ENCODE assay signal across 24 cellular contexts in the genomic region with DNA sequence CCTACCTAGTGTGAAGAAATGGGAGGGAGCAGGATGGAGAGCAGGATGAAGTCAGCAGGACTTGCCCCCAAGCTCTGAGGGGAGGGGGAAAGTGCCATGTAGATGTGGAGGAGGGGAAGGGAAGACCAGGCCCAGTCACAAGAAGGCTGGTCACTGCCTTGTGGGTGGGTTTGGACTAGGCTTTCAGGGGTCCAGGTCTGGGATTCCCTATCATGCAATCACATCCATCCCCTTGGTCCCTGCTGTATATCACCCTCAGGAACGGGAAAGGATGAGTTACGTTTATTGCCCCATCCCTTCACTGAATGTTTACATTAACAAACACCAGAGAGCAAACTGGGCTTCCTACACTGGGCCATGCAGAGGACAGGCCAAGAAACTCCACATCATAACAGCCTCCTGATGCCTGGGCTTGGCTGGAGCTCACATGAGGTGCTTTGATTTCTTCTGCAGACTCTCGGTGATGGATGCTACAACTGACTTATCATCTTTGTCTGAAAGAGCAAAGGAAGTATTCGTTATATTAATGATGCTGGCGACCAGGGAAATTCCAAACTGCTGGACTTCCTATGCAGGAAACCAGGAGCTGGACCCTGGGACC. TPM values are rescaled to one million over a fixed set of nuclear protein-coding genes. Genes with fewer than 3 reads are reported as not detected.
A peak's percentile ranks its signal among the peaks of the same experiment; 100 is the strongest.
DNase-seq lines count a peak whose midpoint lies in the region; ATAC-seq and TF ChIP-seq lines count a peak whose summit lies in the region.
"Had no signal": no experiment of that assay in that cellular context is flagged by ENCODE, and none has a peak within 500 bp of the region (broad histone marks: within the 10 kb centered on the region; RNA-seq: fewer than 3 reads in every experiment).

No MANE protein-coding gene starts in this region.

- ATAC-seq in right cardiac atrium (no peak), WTC11 (no peak)
- ATAC-seq: A549, GM12878 had no signal

- WGBS in right cardiac atrium, result 71% methylated on average over 5 of the region's 5 CpGs
- WGBS in mesenchymal stem cell, result 21% methylated on average over 5 of the region's 5 CpGs
- WGBS in ovary, 3 donors, result 81 to 88% (median 83%) methylated on average over 5 of the region's 5 CpGs

- H3K27ac Mint-ChIP-seq in WTC11 (no peak overlapping the region), type B pancreatic cell (no peak overlapping the region)
- H3K27ac Mint-ChIP-seq: H9, HFFc6 had no signal

- no peak for TF ChIP-seq CTCF in right atrium auricular region (IDR thresholded peaks at IDR 0.05)
- no peak for TF ChIP-seq CTCF in WTC11 (IDR thresholded peaks at IDR 0.05)
- no peak for TF ChIP-seq CTCF in type B pancreatic cell (conservative IDR thresholded peaks at IDR 0.05)
- TF ChIP-seq CTCF in ovary (IDR thresholded peaks at IDR 0.05), result no peak

- H2AFZ ChIP-seq in mesenchymal stem cell (ENCODE audit: low read depth, low read length), result no peak overlapping the region
- H2AFZ ChIP-seq: GM23248 had no signal

- H3K36me3 Mint-ChIP-seq in WTC11 (no peaks in the 10 kb centered on the region), type B pancreatic cell (no peaks in the 10 kb centered on the region)
- H3K36me3 Mint-ChIP-seq: CD4-positive, CD25-positive, alpha-beta regulatory T cell had no signal

- intact Hi-C loops in right cardiac atrium (cut with DNase I) (loop anchor here in 2 of 4 donors (10.0 kb wide), 1 partner anchor 69 kb away; the partner anchor contains the start of gene SPTY2D1 (in 2 of the 2)), ovary (cut with DNase I) (loop anchor here in 1 of 4 donors (10.0 kb wide), 1 partner anchor 69 kb away; the partner anchor contains the start of gene SPTY2D1)

- peak overlapping the region in 1 of 2 experiments; percentile 10 for H3K23ac ChIP-seq in mesenchymal stem cell (ENCODE audit: low read length in 2 of 2)

- no peaks in the 10 kb centered on the region for H3K79me1 ChIP-seq in mesenchymal stem cell (replicated peaks; ENCODE audit: low read length, poor library complexity, severe bottlenecking)

- H3K18ac ChIP-seq in mesenchymal stem cell (ENCODE audit: low read depth in 1 of 2, low read length in 2 of 2), result no peak overlapping the region

- no peak overlapping the region for H3K4me3 ChIP-seq in right atrium auricular region
- H3K4me3 ChIP-seq in right cardiac atrium (ENCODE audit: low read length), result no peak overlapping the region
- H3K4me3 ChIP-seq in mesenchymal stem cell (ENCODE audit: insufficient read depth in 1 of 2, low read depth in 1 of 2, low read length in 2 of 2), result no peak overlapping the region
- H3K4me3 ChIP-seq in ovary, result no peak overlapping the region
- H3K4me3 ChIP-seq: A549, GM12878, GM23248 had no signal

- H3K4me2 ChIP-seq in mesenchymal stem cell (ENCODE audit: low read length, poor library complexity, severe bottlenecking), result no peak overlapping the region
- H3K4me2 ChIP-seq: A549 had no signal

- H2AK5ac ChIP-seq in mesenchymal stem cell (ENCODE audit: low read length, severe bottlenecking), result no peak overlapping the region

- no peak overlapping the region for H2BK5ac ChIP-seq in mesenchymal stem cell (ENCODE audit: low read depth, low read length, poor library complexity, severe bottlenecking)

- H3K4me1 ChIP-seq in right atrium auricular region, result peaks cover 0 to 58% of the 10 kb centered on the region in 2 donors
- peaks cover 11% of the 10 kb centered on the region for H3K4me1 ChIP-seq in right cardiac atrium (ENCODE audit: control insufficient read depth, insufficient read depth, low read length)
- H3K4me1 ChIP-seq in mesenchymal stem cell (ENCODE audit: control insufficient read depth, insufficient read depth, low read depth, low read length), result peaks cover 19% of the 10 kb centered on the region
- H3K4me1 ChIP-seq in ovary (ENCODE audit: insufficient read depth), result peaks cover 27% of the 10 kb centered on the region
- H3K4me1 ChIP-seq: A549 had no signal

- no peak overlapping the region for H2BK120ac ChIP-seq in mesenchymal stem cell (ENCODE audit: low read depth, low read length)

- H3K27me3 ChIP-seq in right atrium auricular region, result no peaks in the 10 kb centered on the region
- no peaks in the 10 kb centered on the region for H3K27me3 ChIP-seq in right cardiac atrium (ENCODE audit: control insufficient read depth, insufficient read depth)
- H3K27me3 ChIP-seq in mesenchymal stem cell (ENCODE audit: control insufficient read depth in 1 of 2, insufficient read depth in 1 of 2, low read length in 2 of 2), result peaks cover 39 to 50% of the 10 kb centered on the region in 2 experiments
- H3K27me3 ChIP-seq in ovary, result no peaks in the 10 kb centered on the region

- H2BK15ac ChIP-seq in mesenchymal stem cell (ENCODE audit: low read depth, poor library complexity, severe bottlenecking), result no peak overlapping the region

- H4K91ac ChIP-seq in mesenchymal stem cell (ENCODE audit: low read length), result no peak overlapping the region

- no peak overlapping the region for H4K8ac ChIP-seq in mesenchymal stem cell (ENCODE audit: low read length)

- peak overlapping the region; percentile 33; the same call in 1 of the 2 replicates for H3K4me3 Mint-ChIP-seq in WTC11
- peak overlapping the region; percentile 17 for H3K4me3 Mint-ChIP-seq in type B pancreatic cell
- H3K4me3 Mint-ChIP-seq: H9, HFFc6 had no signal

- peaks cover 16% of the 10 kb centered on the region for H3K4me1 Mint-ChIP-seq in WTC11
- H3K4me1 Mint-ChIP-seq in type B pancreatic cell (ENCODE audit: unreplicated experiment), result peaks cover 18% of the 10 kb centered on the region

- TF ChIP-seq EP300 in ovary (IDR thresholded peaks at IDR 0.05), result no peak

- H3K14ac ChIP-seq in mesenchymal stem cell (ENCODE audit: low read length in 2 of 2), result no peak overlapping the region

- no peak overlapping the region for H2BK12ac ChIP-seq in mesenchymal stem cell (ENCODE audit: low read length in 2 of 2)

- DNase-seq in right atrium auricular region (ENCODE audit: low spot score) (no peak), right cardiac atrium (no peak), WTC11 (ENCODE audit: low spot score) (no peak), mesenchymal stem cell (peak; percentile 29), type B pancreatic cell (ENCODE audit: extremely low spot score, unreplicated experiment) (no peak), ovary (no peak)
- DNase-seq in central memory CD4-positive, alpha-beta T cell, result no peak
- no peak for DNase-seq in activated CD8-positive, alpha-beta memory T cell treated with anti-CD3 and anti-CD28 coated beads, Interleukin-2, amount 50 U/mL, for 48 hours
- DNase-seq: Caco-2; CD4-positive, CD25-positive, alpha-beta regulatory T cell; DND-41; GM23248; H9; HFFc6; Karpas-422; MV-4-11; NCI-H1694; NCI-H2081; NCI-H2171; NCI-H524 treated with DMSO at 0.1 percent for 48 hours had no signal

- no peak overlapping the region for H3K9ac ChIP-seq in mesenchymal stem cell (ENCODE audit: low read length)
- H3K9ac ChIP-seq: GM23248 had no signal

- H3K27ac ChIP-seq in right atrium auricular region, result peak overlapping the region; percentile 15 to 35
- no peak overlapping the region for H3K27ac ChIP-seq in right cardiac atrium (ENCODE audit: low read length)
- H3K27ac ChIP-seq in mesenchymal stem cell (ENCODE audit: low read length, poor library complexity, severe bottlenecking), result no peak overlapping the region
- peak overlapping the region in 1 of 2 donors; percentile 19 for H3K27ac ChIP-seq in ovary
- H3K27ac ChIP-seq: A549, GM23248 had no signal

- no peak overlapping the region for H3K4ac ChIP-seq in mesenchymal stem cell (ENCODE audit: low read depth in 1 of 2, low read length in 2 of 2)

- POLR2A ChIA-PET in WTC11 (lab: Charles Lee), result no interaction called here

- no peaks in the 10 kb centered on the region for H3K9me3 ChIP-seq in right atrium auricular region
- H3K9me3 ChIP-seq in right cardiac atrium (ENCODE audit: control insufficient read depth, low read length), result no peaks in the 10 kb centered on the region
- H3K9me3 ChIP-seq in mesenchymal stem cell (ENCODE audit: control insufficient read depth, low read length), result no peaks in the 10 kb centered on the region
- H3K9me3 ChIP-seq in ovary, result no peaks in the 10 kb centered on the region
- H3K9me3 ChIP-seq: A549, Caco-2 had no signal

- H3K27me3 Mint-ChIP-seq in WTC11 (ENCODE audit: low read depth) (peaks cover 85% of the 10 kb centered on the region), type B pancreatic cell (peaks cover 41% of the 10 kb centered on the region)

- CTCF ChIA-PET in WTC11 (lab: Charles Lee), result interaction anchor here (0.9 to 1.7 kb wide), 3 partner anchors 18 to 60 kb away, joined by 3 to 10 read pairs (median 6); no protein-coding TSS in a partner anchor

- no peaks in the 10 kb centered on the region for H3K9me3 Mint-ChIP-seq in WTC11
- no peaks in the 10 kb centered on the region for H3K9me3 Mint-ChIP-seq in type B pancreatic cell
- H3K9me3 Mint-ChIP-seq: H9, HFFc6 had no signal

- TF ChIP-seq POLR2A in ovary (IDR thresholded peaks at IDR 0.05), result no peak

- peaks cover 9% of the 10 kb centered on the region for H3K36me3 ChIP-seq in right atrium auricular region
- H3K36me3 ChIP-seq in mesenchymal stem cell (ENCODE audit: control insufficient read depth in 1 of 2, insufficient read depth in 2 of 2, low read depth in 1 of 2, low read length in 2 of 2), result peaks cover 0 to 14% of the 10 kb centered on the region in 2 experiments
- H3K36me3 ChIP-seq in ovary, result no peaks in the 10 kb centered on the region

TF ChIP-seq in WTC11, 78 proteins besides CTCF, POLR2A, EP300 and RAD21 (continues in another document):
- TF ChIP-seq ESRRA (CRISPR knock-in tag; IDR thresholded peaks at IDR 0.05; ENCODE audit: borderline replicate concordance) (no peak), NR1H2 (CRISPR knock-in tag; IDR thresholded peaks at IDR 0.05) (no peak)

RNA-seq across cellular contexts. Expression of gene TMEM86A, which starts 5.6 kb away (rescaled TPM):
- 1 to 10 TPM; 2.6 to 4.6 TPM for total RNA-seq in right atrium auricular region
- total RNA-seq in right cardiac atrium, result 1 to 10 TPM; 4.6 to 6.8 (median 5.1) TPM
- 3.6 TPM for polyA plus RNA-seq in right cardiac atrium
- 1.3 to 1.7 TPM (median 1.6 TPM) in 3 replicates for total RNA-seq in WTC11 (2021)
- polyA plus RNA-seq in mesenchymal stem cell (2013, experiment 1 of 2), result 0.86 TPM
- 1.2 TPM for polyA plus RNA-seq in mesenchymal stem cell (2013, experiment 2 of 2)
- total RNA-seq in type B pancreatic cell (ENCODE audit: low replicate concordance), result 3.6 and 6.5 TPM in 2 replicates
- 10 to 100 TPM in 5 of 7 donors, 1 to 10 TPM in 2; 8.4 to 18.2 (median 14.9) TPM for total RNA-seq in ovary
- 10 to 100 TPM; 10.2 to 11.5 TPM for polyA plus RNA-seq in ovary

RNA-seq across cellular contexts. Expression of gene IGSF22, which starts 21.8 kb away (rescaled TPM):
- total RNA-seq in right atrium auricular region (under 1 TPM in 1 of 2 donors, not detected in 1; 0.39 TPM), right cardiac atrium (1 to 10 TPM; 1.0 to 1.3 (median 1.1) TPM), WTC11 (2021) (0.32 to 0.64 TPM (median 0.52 TPM) in 3 replicates), type B pancreatic cell (ENCODE audit: low replicate concordance) (0.07 and 0.26 TPM in 2 replicates), ovary (1 to 10 TPM in 5 of 7 donors, under 1 TPM in 1, not detected in 1; 0.11 to 1.5 (median 1.1) TPM)
- polyA plus RNA-seq in right cardiac atrium (0.66 TPM), ovary (under 1 TPM; 0.13 to 0.24 TPM)
- polyA plus RNA-seq in mesenchymal stem cell (2013, experiment 1 of 2), result not detected
- polyA plus RNA-seq in mesenchymal stem cell (2013, experiment 2 of 2), result not detected
- total RNA-seq: Caco-2, GM12878, GM23248, HFFc6, M059J, OCI-LY7 had no signal
- polyA plus RNA-seq: GM23248 had no signal

Comparison
In these comparisons a context has a peak if more than half of its experiments do, and no peak if none do; other contexts are left out.
1. H3K27ac ChIP-seq: peak in right atrium auricular region (2 of 2); none in right cardiac atrium (single experiment) and mesenchymal stem cell (single experiment).